In genomic region chrY:8324113-8324512, GRCh38 we compare ENCODE assay signal across 17 cellular contexts.
A peak's percentile ranks its signal among the peaks of the same experiment; 100 is the strongest.
DNase-seq lines count a peak whose midpoint lies in the region; ATAC-seq lines count a peak whose summit lies in the region.
"Had no signal": no experiment of that assay in that cellular context is flagged by ENCODE, and none has a peak within 500 bp of the region (broad histone marks: within the 10 kb centered on the region; RNA-seq: fewer than 3 reads in every experiment).

No MANE protein-coding gene starts in this region.

- in situ Hi-C loops in Caki2 (cut with HindIII; ENCODE audit: low pct_unique_long_range_greater_than_20kb, low sequenced_read_pairs): no loop called here

- DNase-seq in activated naive CD4-positive, alpha-beta T cell treated with anti-CD3 and anti-CD28 coated beads, Interleukin-2, amount 50 U/mL, for 16 hours: no peak
- DNase-seq in Caki2 (ENCODE audit: low read depth) (peak; percentile 12), dedifferentiated amniotic fluid mesenchymal stem cell (ENCODE audit: extremely low spot score) (no peak)
- DNase-seq in stimulated activated effector memory CD8-positive, alpha-beta T cell treated with anti-CD3 and anti-CD28 coated beads, Interleukin-12 subunit alpha, Interleukin-12 subunit beta, amount 100 ng/mL, for 72 hours (ENCODE audit: low spot score in 2 of 2): no peak
- DNase-seq: 8988T; CD8-positive, alpha-beta T cell; DMS 273 treated with DMSO at 0.1 percent for 48 hours; DMS53; DND-41; EL; HCEC 1CT had no signal

- peaks cover 6% of the 10 kb centered on the region for H3K4me1 Mint-ChIP-seq in activated naive CD4-positive, alpha-beta T cell treated with anti-CD3 and anti-CD28 coated beads, Interleukin-2, amount 50 U/mL, for 24 hours
- H3K4me1 Mint-ChIP-seq in stimulated activated effector memory CD8-positive, alpha-beta T cell treated with anti-CD3 and anti-CD28 coated beads, Interleukin-12 subunit alpha, Interleukin-12 subunit beta, amount 100 ng/mL, for 72 hours: no peaks in the 10 kb centered on the region
- H3K4me1 Mint-ChIP-seq: CD14-positive monocyte, GM23338 had no signal

- no peaks in the 10 kb centered on the region for H3K27me3 Mint-ChIP-seq in activated naive CD4-positive, alpha-beta T cell treated with anti-CD3 and anti-CD28 coated beads, Interleukin-2, amount 50 U/mL, for 24 hours

- no peaks in the 10 kb centered on the region for H3K36me3 Mint-ChIP-seq in activated naive CD4-positive, alpha-beta T cell treated with anti-CD3 and anti-CD28 coated beads, Interleukin-2, amount 50 U/mL, for 24 hours
- no peaks in the 10 kb centered on the region for H3K36me3 Mint-ChIP-seq in stimulated activated effector memory CD8-positive, alpha-beta T cell treated with anti-CD3 and anti-CD28 coated beads, Interleukin-12 subunit alpha, Interleukin-12 subunit beta, amount 100 ng/mL, for 72 hours
- H3K36me3 Mint-ChIP-seq: CD14-positive monocyte; CD8-positive, alpha-beta T cell had no signal

- no peaks in the 10 kb centered on the region for H3K9me3 Mint-ChIP-seq in activated naive CD4-positive, alpha-beta T cell treated with anti-CD3 and anti-CD28 coated beads, Interleukin-2, amount 50 U/mL, for 24 hours
- H3K9me3 Mint-ChIP-seq in stimulated activated effector memory CD8-positive, alpha-beta T cell treated with anti-CD3 and anti-CD28 coated beads, Interleukin-12 subunit alpha, Interleukin-12 subunit beta, amount 100 ng/mL, for 72 hours: no peaks in the 10 kb centered on the region
- H3K9me3 Mint-ChIP-seq: CD8-positive, alpha-beta T cell had no signal

- ATAC-seq in HG03442 (IDR thresholded peaks at IDR 0.05; ENCODE audit: unreplicated experiment) (peak; percentile 60), GM19395 (IDR thresholded peaks at IDR 0.05; ENCODE audit: unreplicated experiment) (no peak)
- peak; percentile 44 for ATAC-seq in stimulated activated effector memory CD8-positive, alpha-beta T cell treated with anti-CD3 and anti-CD28 coated beads, Interleukin-12 subunit alpha, Interleukin-12 subunit beta, amount 100 ng/mL, for 72 hours
- ATAC-seq: CD8-positive, alpha-beta T cell; GM12878; GM23338 had no signal

- no peak overlapping the region for H3K4me3 Mint-ChIP-seq in activated naive CD4-positive, alpha-beta T cell treated with anti-CD3 and anti-CD28 coated beads, Interleukin-2, amount 50 U/mL, for 24 hours
- H3K4me3 Mint-ChIP-seq in stimulated activated effector memory CD8-positive, alpha-beta T cell treated with anti-CD3 and anti-CD28 coated beads, Interleukin-12 subunit alpha, Interleukin-12 subunit beta, amount 100 ng/mL, for 72 hours: no peak overlapping the region
- H3K4me3 Mint-ChIP-seq: CD14-positive monocyte; CD8-positive, alpha-beta T cell; GM23338 had no signal

- H3K27ac Mint-ChIP-seq in activated naive CD4-positive, alpha-beta T cell treated with anti-CD3 and anti-CD28 coated beads, Interleukin-2, amount 50 U/mL, for 24 hours: peak overlapping the region; percentile 35
- no peak overlapping the region for H3K27ac Mint-ChIP-seq in stimulated activated effector memory CD8-positive, alpha-beta T cell treated with anti-CD3 and anti-CD28 coated beads, Interleukin-12 subunit alpha, Interleukin-12 subunit beta, amount 100 ng/mL, for 72 hours
- H3K27ac Mint-ChIP-seq: CD14-positive monocyte; CD8-positive, alpha-beta T cell; GM23338 had no signal
